Comparison of ENCODE assay signal across 1 cellular context in genomic region chr9:89354471-89354870, GRCh38.
TF ChIP-seq lines count a peak whose summit lies in the region.

No MANE protein-coding gene starts in this region.

TF ChIP-seq in HepG2, 621 proteins besides CTCF, POLR2A, EP300 and RAD21:
- TF ChIP-seq ZNF207 (IDR thresholded peaks at IDR 0.05; ENCODE audit: borderline replicate concordance) = no peak
- no peak for TF ChIP-seq E2F1 (CRISPR knock-in tag; IDR thresholded peaks at IDR 0.05)
- no peak for TF ChIP-seq XRCC5 (optimal IDR thresholded peaks at IDR 0.05; ENCODE audit: low read length)
- TF ChIP-seq PBX2 (CRISPR knock-in tag; IDR thresholded peaks at IDR 0.05) = no peak
- no peak for TF ChIP-seq TRIM22 (IDR thresholded peaks at IDR 0.05)
- TF ChIP-seq FOXA1 (IDR thresholded peaks at IDR 0.05) = no peak
- TF ChIP-seq FOXA1 (CRISPR knock-in tag; IDR thresholded peaks at IDR 0.05) = no peak
- TF ChIP-seq MTF1 (CRISPR knock-in tag; IDR thresholded peaks at IDR 0.05) = no peak
- TF ChIP-seq NFAT5 (CRISPR knock-in tag; IDR thresholded peaks at IDR 0.05) = no peak
- no peak for TF ChIP-seq TEF (CRISPR knock-in tag; IDR thresholded peaks at IDR 0.05)
- TF ChIP-seq ZBTB40 (IDR thresholded peaks at IDR 0.05) = no peak
- no peak for TF ChIP-seq ZBTB40 (CRISPR knock-in tag; IDR thresholded peaks at IDR 0.05)
- TF ChIP-seq ATAD3A (CRISPR knock-in tag; IDR thresholded peaks at IDR 0.05) = no peak
- TF ChIP-seq ZNF703 (CRISPR knock-in tag; IDR thresholded peaks at IDR 0.05; ENCODE audit: borderline replicate concordance) = no peak
- no peak for TF ChIP-seq MIER2 (CRISPR knock-in tag; IDR thresholded peaks at IDR 0.05)
- no peak for TF ChIP-seq SIN3B (IDR thresholded peaks at IDR 0.05; ENCODE audit: low read length)
- TF ChIP-seq ZNF431 (CRISPR knock-in tag; IDR thresholded peaks at IDR 0.05; ENCODE audit: borderline replicate concordance, low read depth) = no peak
- TF ChIP-seq WIZ (CRISPR knock-in tag; IDR thresholded peaks at IDR 0.05) = no peak
- no peak for TF ChIP-seq STAT6 (CRISPR knock-in tag; IDR thresholded peaks at IDR 0.05; ENCODE audit: borderline replicate concordance)
- TF ChIP-seq NR3C1 (CRISPR knock-in tag; IDR thresholded peaks at IDR 0.05) = no peak
- no peak for TF ChIP-seq BHLHE40 (IDR thresholded peaks at IDR 0.05; ENCODE audit: low read length)
- TF ChIP-seq RAD51 (IDR thresholded peaks at IDR 0.05; ENCODE audit: borderline replicate concordance) = no peak
